In the genomic region with DNA sequence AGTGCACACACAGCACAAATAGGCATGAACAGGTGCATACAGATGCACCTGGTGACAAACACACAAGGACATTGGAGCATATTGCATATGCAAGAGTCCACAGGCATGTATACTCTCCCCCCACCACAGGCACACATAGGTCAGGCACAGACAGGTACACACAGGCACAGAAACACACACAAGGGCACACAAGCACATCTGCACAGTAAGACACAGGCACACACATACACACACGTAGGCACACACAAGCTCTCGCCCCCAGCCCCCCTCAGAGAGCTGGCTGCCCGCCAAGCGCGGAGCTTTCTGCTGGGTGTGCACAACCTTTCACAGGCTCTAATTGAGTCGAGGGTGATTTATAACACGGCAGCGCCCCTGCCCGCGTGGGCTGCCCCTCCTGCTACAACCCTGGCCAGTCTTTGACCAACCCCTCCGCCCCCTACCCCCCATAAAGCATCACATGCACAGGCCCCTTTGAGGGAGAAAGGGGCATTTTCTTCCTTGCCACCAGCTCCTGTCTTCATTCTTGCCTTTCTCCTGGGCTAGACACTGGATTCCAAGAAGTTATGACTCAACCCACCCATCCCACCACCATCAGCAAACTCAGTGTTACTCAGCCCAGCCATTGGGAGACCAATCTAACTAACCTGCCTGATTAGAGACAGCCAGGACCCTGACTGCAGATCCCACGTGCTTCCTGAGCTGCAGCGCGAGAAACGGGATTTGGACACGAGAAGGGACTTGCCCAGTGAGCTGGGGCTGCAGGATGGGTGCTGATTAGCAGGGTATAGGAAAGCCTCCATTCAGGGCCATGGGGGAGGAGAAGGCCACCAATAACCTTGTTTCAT, we compare ENCODE assay signal across 14 cellular contexts. TPM values are rescaled to one million over a fixed set of nuclear protein-coding genes. Genes with fewer than 3 reads are reported as not detected.
DNase-seq lines count a peak whose midpoint lies in the region; ATAC-seq, FAIRE-seq and TF ChIP-seq lines count a peak whose summit lies in the region.
"Had no signal": no experiment of that assay in that cellular context is flagged by ENCODE, and none has a peak within 500 bp of the region (broad histone marks: within the 10 kb centered on the region; RNA-seq: fewer than 3 reads in every experiment).

No MANE protein-coding gene starts in this region.

- no peak overlapping the region for H3K27ac ChIP-seq in HepG2 (ENCODE audit: extremely low read length, insufficient read depth, low read length)
- no peak overlapping the region for H3K27ac ChIP-seq in right lobe of liver
- no peak overlapping the region for H3K27ac ChIP-seq in smooth muscle cell (ENCODE audit: low read depth)
- no peak overlapping the region for H3K27ac ChIP-seq in left lung
- no peak overlapping the region for H3K27ac ChIP-seq in naive thymus-derived CD4-positive, alpha-beta T cell (ENCODE audit: low read depth, low read length)

- WGBS in HepG2 (ENCODE audit: low lambda C conversion rate) = 12% methylated on average over 7 of the region's 16 CpGs
- WGBS in right lobe of liver (ENCODE audit: insufficient coverage, low coverage, low lambda C conversion rate, missing lambda C conversion rate) = 63% methylated on average over 6 of the region's 16 CpGs
- 48% methylated on average over 15 of the region's 16 CpGs for WGBS in smooth muscle cell (ENCODE audit: low lambda C conversion rate)

- TF ChIP-seq EP300 in HepG2 (IDR thresholded peaks at IDR 0.05; ENCODE audit: low read depth in 2 of 2, low read length in 2 of 2) (no peak), HepG2 (CRISPR knock-in tag; IDR thresholded peaks at IDR 0.05; ENCODE audit: borderline replicate concordance) (no peak)

- H2AFZ ChIP-seq in HepG2 (ENCODE audit: low read length) = no peak overlapping the region
- no peak overlapping the region for H2AFZ ChIP-seq in smooth muscle cell (ENCODE audit: low read depth)

- H3F3A ChIP-seq in smooth muscle cell (ENCODE audit: low read depth) = no peaks in the 10 kb centered on the region

- H3K4me2 ChIP-seq in HepG2 (ENCODE audit: low read depth, low read length) = no peak overlapping the region
- peak overlapping the region; percentile 30 for H3K4me2 ChIP-seq in smooth muscle cell

- H3K9me3 Mint-ChIP-seq in brain = peaks cover 0 to 3% (median 0%) of the 10 kb centered on the region in 5 experiments
- H3K9me3 Mint-ChIP-seq in naive thymus-derived CD4-positive, alpha-beta T cell = no peaks in the 10 kb centered on the region
- H3K9me3 Mint-ChIP-seq: activated B cell treated with CpG ODN at 0.5 μM for 24 hours; CD4-positive, alpha-beta T cell; stimulated activated naive B cell treated with anti-CD40 and anti-IgM and Interleukin-4, amounts not matched to agents 10 μg/mL and 1 μg/mL and 100 μg/mL, for 72 hours had no signal

- H3K27ac Mint-ChIP-seq in brain = peak overlapping the region; percentile 18 to 93 (median 63)
- no peak overlapping the region for H3K27ac Mint-ChIP-seq in naive thymus-derived CD4-positive, alpha-beta T cell
- H3K27ac Mint-ChIP-seq: CD4-positive, alpha-beta T cell; stimulated activated naive B cell treated with anti-CD40 and anti-IgM and Interleukin-4, amounts not matched to agents 10 μg/mL and 1 μg/mL and 100 μg/mL, for 72 hours had no signal

- H3K9ac ChIP-seq in HepG2 (ENCODE audit: insufficient read depth, low read depth, low read length) (no peak overlapping the region), smooth muscle cell (ENCODE audit: low read depth) (no peak overlapping the region)

- CTCF ChIA-PET in HepG2 (lab: Yijun Ruan, JAX; ENCODE audit: low intra/inter-chr PET ratio, low total read pairs) = no interaction called here
- CTCF ChIA-PET in naive thymus-derived CD4-positive, alpha-beta T cell (lab: Charles Lee) = interaction anchor here (0.9 to 1.1 kb wide), 2 partner anchors 13 to 120 kb away, joined by 4 to 5 read pairs; no protein-coding TSS in a partner anchor

- no peak for TF ChIP-seq CTCF in HepG2 (CRISPR knock-in tag; IDR thresholded peaks at IDR 0.05)
- TF ChIP-seq CTCF in right lobe of liver (IDR thresholded peaks at IDR 0.05) = no peak
- no peak for TF ChIP-seq CTCF in brain (conservative IDR thresholded peaks at IDR 0.05)
- no peak for TF ChIP-seq CTCF in smooth muscle cell (IDR thresholded peaks at IDR 0.05; ENCODE audit: borderline replicate concordance, insufficient read depth, poor library complexity, severe bottlenecking)
- no peak for TF ChIP-seq CTCF in left lung (IDR thresholded peaks at IDR 0.05)

- BruUV-seq in HepG2 (replicated peaks; lab: Mats Ljungman, UMichigan) = no TSS peak

- FAIRE-seq in HepG2 (lab: Jason Lieb, UNC) = no peak
- FAIRE-seq: colon, keratinocyte had no signal

- no peaks in the 10 kb centered on the region for H3K36me3 Mint-ChIP-seq in brain
- H3K36me3 Mint-ChIP-seq in naive thymus-derived CD4-positive, alpha-beta T cell = peaks cover 0 to 4% (median 0%) of the 10 kb centered on the region in 5 donors
- H3K36me3 Mint-ChIP-seq: stimulated activated naive B cell treated with anti-CD40 and anti-IgM and Interleukin-4, amounts not matched to agents 10 μg/mL and 1 μg/mL and 100 μg/mL, for 72 hours had no signal

- in situ Hi-C loops in HepG2 (cut with HindIII; ENCODE audit: extremely low pct_ligation_motif_present, low pct_unique_long_range_greater_than_20kb) = no loop called here

- H3K4me1 Mint-ChIP-seq in brain = peaks cover 77% of the 10 kb centered on the region
- H3K4me1 Mint-ChIP-seq in naive thymus-derived CD4-positive, alpha-beta T cell = peaks cover 12 to 28% (median 17%) of the 10 kb centered on the region in 7 donors

- H3K9me3 ChIP-seq in HepG2 (ENCODE audit: low read length) (no peaks in the 10 kb centered on the region), right lobe of liver (no peaks in the 10 kb centered on the region), smooth muscle cell (replicated peaks; ENCODE audit: low read depth) (no peaks in the 10 kb centered on the region), left lung (no peaks in the 10 kb centered on the region)
- H3K9me3 ChIP-seq in naive thymus-derived CD4-positive, alpha-beta T cell (ENCODE audit: control insufficient read depth in 2 of 3, low read length in 3 of 3) = no peaks in the 10 kb centered on the region

- no peak overlapping the region; a peak in 1 of 6 replicates for H3K4me3 ChIP-seq in HepG2 (replicated peaks in 1 of 3; ENCODE audit: insufficient read depth in 1 of 3, low read depth in 2 of 3, low read length in 3 of 3)
- H3K4me3 ChIP-seq in right lobe of liver = no peak overlapping the region
- H3K4me3 ChIP-seq in smooth muscle cell = no peak overlapping the region
- no peak overlapping the region for H3K4me3 ChIP-seq in left lung
- H3K4me3 ChIP-seq in naive thymus-derived CD4-positive, alpha-beta T cell (ENCODE audit: low read length) = no peak overlapping the region

- H3K79me2 ChIP-seq in HepG2 (ENCODE audit: insufficient read depth, low read length) (no peaks in the 10 kb centered on the region), smooth muscle cell (ENCODE audit: low read depth) (no peaks in the 10 kb centered on the region)

- H3K4me1 ChIP-seq in HepG2 (ENCODE audit: insufficient read depth, low read length) (peaks cover 73% of the 10 kb centered on the region), right lobe of liver (peaks cover 0 to 4% (median 1%) of the 10 kb centered on the region in 4 donors), smooth muscle cell (ENCODE audit: low read depth) (peaks cover 18% of the 10 kb centered on the region), left lung (peaks cover 3 to 5% of the 10 kb centered on the region in 2 donors)
- peaks cover 3 to 20% of the 10 kb centered on the region in 2 donors for H3K4me1 ChIP-seq in naive thymus-derived CD4-positive, alpha-beta T cell (ENCODE audit: control insufficient read depth in 2 of 2, insufficient read depth in 2 of 2, low read length in 2 of 2)

- no peak for TF ChIP-seq POLR2A in HepG2 (IDR thresholded peaks at IDR 0.05; ENCODE audit: insufficient read depth in 1 of 2, low read depth in 2 of 2, low read length in 2 of 2)
- no peak for TF ChIP-seq POLR2A in right lobe of liver (IDR thresholded peaks at IDR 0.05)

- DNase-seq in HepG2 (ENCODE audit: low spot score) (no peak), right lobe of liver (no peak), NCI-H2227 treated with DMSO at 0.1 percent for 48 hours (lab: John Stamatoyannopoulos, UW) (peak; percentile 52), smooth muscle cell (lab: John Stamatoyannopoulos, UW; ENCODE audit: unreplicated experiment) (no peak), left lung (no peak), 8988T (no peak)
- DNase-seq in naive thymus-derived CD4-positive, alpha-beta T cell = no peak
- DNase-seq: activated B cell treated with CpG ODN at 0.5 μM for 24 hours; CD4-positive, alpha-beta T cell; NCI-H2029; stimulated activated naive B cell treated with anti-CD40 and anti-IgM and Interleukin-4, amounts not matched to agents 10 μg/mL and 1 μg/mL and 100 μg/mL, for 72 hours had no signal

- H4K20me1 ChIP-seq in HepG2 (ENCODE audit: insufficient read depth, low read length) = no peaks in the 10 kb centered on the region
- H4K20me1 ChIP-seq in smooth muscle cell (ENCODE audit: low read depth) = no peaks in the 10 kb centered on the region

- POLR2A ChIA-PET in HepG2 (lab: Yijun Ruan, JAX) = interaction anchor here (0.7 to 2.0 kb wide), 3 partner anchors 19 to 381 kb away, joined by 3 to 9 read pairs (median 5); no protein-coding TSS in a partner anchor
- POLR2A ChIA-PET in naive thymus-derived CD4-positive, alpha-beta T cell (lab: Charles Lee) = interaction anchor here (0.6 kb wide), 1 partner anchor 157 kb away, joined by 3 read pairs; no protein-coding TSS in a partner anchor

- H3K27me3 Mint-ChIP-seq in brain = peaks cover 14% of the 10 kb centered on the region
- peaks cover 42 to 85% (median 43%) of the 10 kb centered on the region in 5 donors for H3K27me3 Mint-ChIP-seq in naive thymus-derived CD4-positive, alpha-beta T cell

- H3K36me3 ChIP-seq in HepG2 (replicated peaks in 1 of 2; ENCODE audit: control insufficient read depth in 1 of 2, insufficient read depth in 2 of 2, low read length in 2 of 2) (no peaks in the 10 kb centered on the region), right lobe of liver (no peaks in the 10 kb centered on the region), smooth muscle cell (ENCODE audit: low read depth) (no peaks in the 10 kb centered on the region), left lung (no peaks in the 10 kb centered on the region)
- no peaks in the 10 kb centered on the region for H3K36me3 ChIP-seq in naive thymus-derived CD4-positive, alpha-beta T cell (ENCODE audit: control insufficient read depth in 2 of 3, insufficient read depth in 3 of 3, low read length in 3 of 3)

- intact Hi-C loops in HepG2 (cut with micrococcal nuclease; ENCODE audit: unreplicated experiment) = no loop called here
- intact Hi-C loops in right lobe of liver (cut with DNase I) = loop anchor here in 1 of 2 donors (10.0 kb wide), 1 partner anchor 58 kb away; no protein-coding TSS in a partner anchor
- intact Hi-C loops in left lung (cut with DNase I) = no loop called here
- intact Hi-C loops in naive thymus-derived CD4-positive, alpha-beta T cell (cut with micrococcal nuclease) = no loop called here

- H3K27me3 ChIP-seq in HepG2 (ENCODE audit: control insufficient read depth in 1 of 2, insufficient read depth in 2 of 2, low read length in 2 of 2) (peaks cover 3 to 40% of the 10 kb centered on the region in 2 experiments; a peak in 4 of 5 replicates), right lobe of liver (peaks cover 0 to 5% of the 10 kb centered on the region in 2 donors), smooth muscle cell (ENCODE audit: low read depth) (peaks cover 15% of the 10 kb centered on the region), left lung (peaks cover 45 to 99% of the 10 kb centered on the region in 2 donors)
- H3K27me3 ChIP-seq in naive thymus-derived CD4-positive, alpha-beta T cell (ENCODE audit: control insufficient read depth in 2 of 2, insufficient read depth in 2 of 2, low read length in 2 of 2) = peaks cover 3 to 14% of the 10 kb centered on the region in 2 donors

- ATAC-seq in HepG2 (no peak), right lobe of liver (no peak), left lung (no peak)
- ATAC-seq in naive thymus-derived CD4-positive, alpha-beta T cell = no peak
- ATAC-seq: stimulated activated naive B cell treated with anti-CD40 and anti-IgM and Interleukin-4, amounts not matched to agents 10 μg/mL and 1 μg/mL and 100 μg/mL, for 72 hours had no signal

- H3K4me3 Mint-ChIP-seq in brain = peak overlapping the region in 4 of 5 experiments; percentile 1 to 41 (median 4)
- H3K4me3 Mint-ChIP-seq in naive thymus-derived CD4-positive, alpha-beta T cell = no peak overlapping the region
- H3K4me3 Mint-ChIP-seq: activated B cell treated with CpG ODN at 0.5 μM for 24 hours; CD4-positive, alpha-beta T cell; stimulated activated naive B cell treated with anti-CD40 and anti-IgM and Interleukin-4, amounts not matched to agents 10 μg/mL and 1 μg/mL and 100 μg/mL, for 72 hours had no signal

- TF ChIP-seq RAD21 in HepG2 (CRISPR knock-in tag; IDR thresholded peaks at IDR 0.05) = no peak

RNA-seq across cellular contexts. Expression of a gene that starts 42.9 kb away (rescaled TPM):
- total RNA-seq in HepG2 (2016; rRNA removed; fragmentation: Illumina TruSeq; extraction: Trizol) = not detected in 2 replicates
- not detected in 2 replicates for total RNA-seq in HepG2 (2016; cell fraction: cytosol; rRNA removed; fragmentation: Illumina TruSeq; extraction: Trizol; ENCODE audit: low read depth)
- not detected in 2 replicates for total RNA-seq in HepG2 (2016; cell fraction: insoluble cytoplasmic fraction; rRNA removed; fragmentation: Illumina TruSeq; extraction: Trizol)
- not detected in 2 replicates for total RNA-seq in HepG2 (2016; cell fraction: membrane; rRNA removed; fragmentation: Illumina TruSeq; extraction: Trizol)
- total RNA-seq in HepG2 (2016; cell fraction: nucleus; rRNA removed; fragmentation: Illumina TruSeq; extraction: Trizol) = 0.09 TPM in 1 of 2 replicates, not detected in the other
- 0.07 and 0.13 TPM in 2 replicates for polyA plus RNA-seq in HepG2 (2011; rRNA removed)
- polyA plus RNA-seq in HepG2 (2011; cell fraction: cytosol; rRNA removed) = 0.04 and 0.06 TPM in 2 replicates
- 0.16 and 0.32 TPM in 2 replicates for polyA plus RNA-seq in HepG2 (2011; cell fraction: nucleus; rRNA removed)
- 0.07 and 0.13 TPM in 2 replicates for polyA plus RNA-seq in HepG2 (2012)
- polyA plus RNA-seq in HepG2 (2016; cell fraction: cytosol; fragmentation: Illumina TruSeq; extraction: Trizol; ENCODE audit: low read depth) = not detected in 2 replicates
- not detected in 2 replicates for polyA plus RNA-seq in HepG2 (2016; cell fraction: insoluble cytoplasmic fraction; fragmentation: Illumina TruSeq; extraction: Trizol; ENCODE audit: low read depth)
- polyA plus RNA-seq in HepG2 (2016; cell fraction: membrane; fragmentation: Illumina TruSeq; extraction: Trizol; ENCODE audit: low read depth) = not detected in 2 replicates
- polyA plus RNA-seq in HepG2 (2016; cell fraction: nucleus; fragmentation: Illumina TruSeq; extraction: Trizol; ENCODE audit: insufficient read depth, low read depth) = 0.10 TPM in 1 of 2 replicates, not detected in the other
- polyA minus RNA-seq in HepG2 (2011; rRNA and poly(A)+ RNA removed; ENCODE audit: low replicate concordance) = 0.10 TPM in 1 of 2 replicates, not detected in the other
- polyA minus RNA-seq in HepG2 (2011; cell fraction: cytosol; rRNA and poly(A)+ RNA removed) = not detected in 2 replicates
- polyA minus RNA-seq in HepG2 (2011; cell fraction: nucleus; rRNA and poly(A)+ RNA removed) = 0.12 TPM in 1 of 2 replicates, not detected in the other
- total RNA-seq in right lobe of liver = under 1 TPM in 3 of 6 experiments, not detected in 3; 0.04 to 0.07 (median 0.07) TPM
- polyA plus RNA-seq in brain (ENCODE audit: insufficient read depth, low read depth, low replicate concordance) = 23.1 TPM
- total RNA-seq in smooth muscle cell = 0.72 and 0.81 TPM in 2 replicates
- polyA plus RNA-seq in smooth muscle cell = 0.43 and 0.54 TPM in 2 replicates
- total RNA-seq in left lung = under 1 TPM in 1 of 2 donors, not detected in 1; 0.06 TPM
- total RNA-seq in naive thymus-derived CD4-positive, alpha-beta T cell = under 1 TPM in 2 of 5 experiments, not detected in 3; 0.05 to 0.42 TPM
- polyA plus RNA-seq in naive thymus-derived CD4-positive, alpha-beta T cell = not detected
- total RNA-seq: activated B cell treated with CpG ODN at 0.5 μM for 24 hours had no signal
- polyA plus RNA-seq: keratinocyte had no signal

Comparison
In these comparisons a context has a peak if more than half of its experiments do, and no peak if none do; other contexts are left out.
1. H3K27ac Mint-ChIP-seq: peak in brain (5 of 5); none in naive thymus-derived CD4-positive, alpha-beta T cell (0 of 9).
2. H3K4me3 Mint-ChIP-seq: peak in brain (4 of 5); none in naive thymus-derived CD4-positive, alpha-beta T cell (0 of 10).